Comparison of ENCODE assay signal across 9 cellular contexts in the genomic region with DNA sequence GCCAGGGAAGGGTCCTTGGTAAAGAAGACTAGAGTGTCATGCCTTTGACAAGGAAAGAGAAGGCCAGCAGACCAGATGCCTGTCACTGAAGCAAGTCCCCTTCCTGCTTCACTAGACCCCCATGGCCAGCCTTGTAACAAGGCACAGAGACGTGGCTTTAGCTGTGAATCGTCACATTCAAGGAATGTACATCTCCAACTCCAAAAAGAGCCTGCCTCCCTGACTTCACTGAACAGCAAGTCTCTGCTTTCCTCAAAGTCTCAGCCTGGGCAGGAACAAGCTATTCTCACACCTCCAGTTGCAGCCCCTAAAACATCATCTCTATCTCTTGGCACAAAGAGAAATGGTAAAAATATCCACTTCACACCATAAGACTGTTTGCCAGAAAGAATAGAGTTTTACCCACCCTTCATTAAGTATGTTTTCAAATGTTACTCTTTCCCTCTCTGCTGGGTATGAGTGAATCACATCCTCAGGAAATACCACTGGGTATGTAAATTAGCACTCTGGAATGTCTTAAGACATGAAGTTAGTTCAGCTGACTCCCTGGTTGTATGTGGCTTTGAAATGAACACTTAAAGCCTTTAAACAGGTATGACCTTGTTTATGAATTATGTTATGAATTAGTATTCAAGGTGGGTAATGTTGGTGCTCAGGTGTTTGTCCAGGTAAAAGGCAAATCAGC. TPM values are rescaled to one million over a fixed set of nuclear protein-coding genes. Genes with fewer than 3 reads are reported as not detected.
A peak's percentile ranks its signal among the peaks of the same experiment; 100 is the strongest.
DNase-seq lines count a peak whose midpoint lies in the region; ATAC-seq and TF ChIP-seq lines count a peak whose summit lies in the region.
"Had no signal": no experiment of that assay in that cellular context is flagged by ENCODE, and none has a peak within 500 bp of the region (broad histone marks: within the 10 kb centered on the region; RNA-seq: fewer than 3 reads in every experiment).

No MANE protein-coding gene starts in this region.

- peak overlapping the region; percentile 60 for H3K56ac ChIP-seq in H9 (ENCODE audit: insufficient read length, low read depth, low read length)

- peaks cover 15% of the 10 kb centered on the region; the same call in 1 of the 2 replicates for H3K4me1 ChIP-seq in H9 (ENCODE audit: insufficient read depth, low read length)
- peaks cover 79% of the 10 kb centered on the region for H3K4me1 ChIP-seq in SJSA1 (replicated peaks)
- peaks cover 2 to 5% (median 5%) of the 10 kb centered on the region in 3 donors for H3K4me1 ChIP-seq in skeletal muscle tissue (ENCODE audit: control insufficient read depth in 3 of 3, insufficient read depth in 3 of 3, low read length in 3 of 3)

- no peak overlapping the region for H2BK5ac ChIP-seq in H9 (ENCODE audit: insufficient read length, low read length)

- H3K23me2 ChIP-seq in H9 (ENCODE audit: insufficient read length, low read depth, low read length, poor library complexity, severe bottlenecking): no peaks in the 10 kb centered on the region

- H3K14ac ChIP-seq in H9 (ENCODE audit: insufficient read depth, low read length): peak overlapping the region; percentile 74

- no peak overlapping the region for H2BK20ac ChIP-seq in H9 (ENCODE audit: low read depth, low read length, poor library complexity, severe bottlenecking)

- no peak for TF ChIP-seq CTCF in H9 (conservative IDR thresholded peaks at IDR 0.05)
- TF ChIP-seq CTCF in fibroblast of mammary gland (conservative IDR thresholded peaks at IDR 0.05; ENCODE audit: control insufficient read depth, insufficient read depth, low read depth, low read length): no peak
- TF ChIP-seq CTCF in mesothelial cell of epicardium (IDR thresholded peaks at IDR 0.05; ENCODE audit: unreplicated experiment): no peak

- peak overlapping the region; percentile 41 for H4K5ac ChIP-seq in H9 (ENCODE audit: insufficient read length, low read depth, low read length)

- no peaks in the 10 kb centered on the region for H4K20me1 ChIP-seq in H9 (ENCODE audit: control insufficient read depth, insufficient read depth, insufficient read length)

- DNase-seq in H9: no peak
- peak; percentile 75 to 94 for DNase-seq in SJSA1 (ENCODE audit: low read depth in 1 of 2, low spot score in 2 of 2)
- peak; percentile 85 for DNase-seq in fibroblast of mammary gland (ENCODE audit: low read depth)
- DNase-seq in mesothelial cell of epicardium (ENCODE audit: low spot score in 2 of 2, unreplicated experiment in 2 of 2): no peak
- DNase-seq in T1000 (lab: John Stamatoyannopoulos, UW): no peak
- DNase-seq: NCI-H446 treated with DMSO at 0.1 percent for 48 hours had no signal

- H3K9ac ChIP-seq in H9 (ENCODE audit: extremely low read depth, insufficient read length, low read length) (no peak overlapping the region), skeletal muscle tissue (ENCODE audit: low read depth in 1 of 3, low read length in 3 of 3) (no peak overlapping the region)

- H3K4me1 Mint-ChIP-seq in H9 (peaks cover 27 to 45% of the 10 kb centered on the region in 2 experiments), mesothelial cell of epicardium (no peaks in the 10 kb centered on the region)

- H3K4me3 Mint-ChIP-seq in H9: 0 out of 5 replicates have a peak overlapping the region, but pooled peaks of 1 of the 2 experiments have one; percentile 19
- no peak overlapping the region for H3K4me3 Mint-ChIP-seq in mesothelial cell of epicardium

- H3K27ac Mint-ChIP-seq in H9 (peak overlapping the region in 2 of 3 experiments; percentile 18 to 78; a peak in 2 of 7 replicates), mesothelial cell of epicardium (no peak overlapping the region)

- H3K79me2 ChIP-seq in H9 (ENCODE audit: insufficient read depth, low read length): no peaks in the 10 kb centered on the region

- H3K27me3 Mint-ChIP-seq in H9 (ENCODE audit: low read depth): peaks cover 2% of the 10 kb centered on the region; the same call in 1 of the 2 replicates
- H3K27me3 Mint-ChIP-seq in mesothelial cell of epicardium (ENCODE audit: low read depth): no peaks in the 10 kb centered on the region

- no peak overlapping the region for H3K4me2 ChIP-seq in H9 (ENCODE audit: insufficient read depth, insufficient read length, low read length)

- H2AFZ ChIP-seq in H9 (ENCODE audit: low read length): peak overlapping the region; percentile 36

- H3K79me1 ChIP-seq in H9 (ENCODE audit: insufficient read depth, low read depth, low read length, poor library complexity, severe bottlenecking): no peaks in the 10 kb centered on the region

- H2BK12ac ChIP-seq in H9 (ENCODE audit: insufficient read length, low read depth, low read length): peak overlapping the region; percentile 88

- H3K36me3 ChIP-seq in SJSA1 (no peaks in the 10 kb centered on the region), skeletal muscle tissue (ENCODE audit: control insufficient read depth in 3 of 3, insufficient read depth in 3 of 3, low read length in 3 of 3) (no peaks in the 10 kb centered on the region)

- ATAC-seq in HG03039 (IDR thresholded peaks at IDR 0.05; ENCODE audit: unreplicated experiment): no peak
- ATAC-seq in GM19035 (IDR thresholded peaks at IDR 0.05; ENCODE audit: unreplicated experiment): no peak

- no peak overlapping the region; the same call in 1 of the 2 replicates for H2BK15ac ChIP-seq in H9 (ENCODE audit: low read depth, low read length)

- peak overlapping the region; percentile 43 for H2AK5ac ChIP-seq in H9 (ENCODE audit: insufficient read length, low read length)

- H3T11ph ChIP-seq in H9 (ENCODE audit: low read length): no peak overlapping the region

- no peak overlapping the region for H3K4ac ChIP-seq in H9 (ENCODE audit: low read depth, low read length)

- H4K91ac ChIP-seq in H9 (ENCODE audit: insufficient read length, low read depth, low read length): no peak overlapping the region

- peak overlapping the region; percentile 12; the same call in 1 of the 2 replicates for H3K4me3 ChIP-seq in SJSA1
- no peak overlapping the region for H3K4me3 ChIP-seq in fibroblast of mammary gland (ENCODE audit: control insufficient read depth, low read depth, low read length)
- H3K4me3 ChIP-seq in skeletal muscle tissue (ENCODE audit: low read length in 3 of 3): no peak overlapping the region

- H3K23ac ChIP-seq in H9 (ENCODE audit: insufficient read length, low read depth, low read length): no peak overlapping the region

- no peak overlapping the region for H4K8ac ChIP-seq in H9 (replicated peaks; ENCODE audit: insufficient read length, low read depth, low read length)

- no peak overlapping the region for H2BK120ac ChIP-seq in H9 (ENCODE audit: low read depth, low read length, poor library complexity, severe bottlenecking)

- no CpG with 5 or more reads among the region's 2 CpGs for WGBS in H9 (ENCODE audit: extremely low coverage, insufficient read length, low lambda C conversion rate)

- no peaks in the 10 kb centered on the region for H3K9me3 ChIP-seq in H9 (ENCODE audit: control insufficient read depth, low read depth, low read length)
- no peaks in the 10 kb centered on the region for H3K9me3 ChIP-seq in SJSA1 (replicated peaks)
- no peaks in the 10 kb centered on the region for H3K9me3 ChIP-seq in skeletal muscle tissue (ENCODE audit: control insufficient read depth in 3 of 3, low read length in 3 of 3)

- H3K27me3 ChIP-seq in H9 (ENCODE audit: insufficient read depth, low read length) (0 out of 2 replicates have a peak, but pooled peaks cover 3% of the 10 kb centered on the region), SJSA1 (replicated peaks) (no peaks in the 10 kb centered on the region), skeletal muscle tissue (ENCODE audit: control insufficient read depth in 3 of 3, insufficient read depth in 3 of 3, low read length in 3 of 3) (no peaks in the 10 kb centered on the region)

- H3K27ac ChIP-seq in H9 (ENCODE audit: insufficient read length, low read depth, low read length) (peak overlapping the region; percentile 75), SJSA1 (peak overlapping the region; percentile 100), skeletal muscle tissue (ENCODE audit: low read depth, low read length) (peak overlapping the region; percentile 40)

- H3K9me3 Mint-ChIP-seq in H9: no peaks in the 10 kb centered on the region
- no peaks in the 10 kb centered on the region for H3K9me3 Mint-ChIP-seq in mesothelial cell of epicardium

- H3K18ac ChIP-seq in H9 (ENCODE audit: insufficient read length, low read depth, low read length): peak overlapping the region; percentile 58

- peaks cover 0 to 1% (median 0%) of the 10 kb centered on the region in 3 experiments; a peak in 1 of 7 replicates for H3K36me3 Mint-ChIP-seq in H9 (ENCODE audit: insufficient read depth in 1 of 3, low read depth in 3 of 3)
- H3K36me3 Mint-ChIP-seq in mesothelial cell of epicardium: no peaks in the 10 kb centered on the region

RNA-seq across cellular contexts. Expression of a gene that starts 46.4 kb away (rescaled TPM):
- total RNA-seq in H9 (2021): 0.33 and 0.52 TPM in 2 replicates
- 37.3 and 51.2 TPM in 2 replicates for total RNA-seq in SJSA1 (2014; rRNA removed; shearing (Covaris generic))
- 32.9 TPM for total RNA-seq in skeletal muscle tissue
- total RNA-seq in mesothelial cell of epicardium: 0.23 to 0.38 TPM (median 0.25 TPM) in 3 replicates

Comparison
In these comparisons a context has a peak if more than half of its experiments do, and no peak if none do; other contexts are left out.
1. DNase-seq: peak in SJSA1 (2 of 2) and fibroblast of mammary gland (single experiment); none in H9 (single experiment), mesothelial cell of epicardium (0 of 2) and T1000 (single experiment).
2. H3K27ac ChIP-seq: peak in every context shown above with its lines; median percentile 100 in SJSA1; 75 in H9; 40 in skeletal muscle tissue.
3. RNA of a gene that starts 46.4 kb away (total RNA-seq): 37.3 to 51.2 TPM in SJSA1 and 32.9 TPM in skeletal muscle tissue (single experiment); 0.33 to 0.52 TPM in H9 and 0.23 to 0.38 TPM in mesothelial cell of epicardium; every median in the first group is over 10 times any median in the second.